ENCODE assay signal across 20 cellular contexts in genomic region chr9:36268007-36268427, GRCh38. TPM values are rescaled to one million over a fixed set of nuclear protein-coding genes. Genes with fewer than 3 reads are reported as not detected.
DNase-seq lines count a peak whose midpoint lies in the region; ATAC-seq, FAIRE-seq and TF ChIP-seq lines count a peak whose summit lies in the region.
"Had no signal": no experiment of that assay in that cellular context is flagged by ENCODE, and none has a peak within 500 bp of the region (broad histone marks: within the 10 kb centered on the region; RNA-seq: fewer than 3 reads in every experiment).

No MANE protein-coding gene starts in this region.

- no peak overlapping the region for H3K9ac ChIP-seq in smooth muscle cell (ENCODE audit: low read depth)

- no peak overlapping the region for H3K4me2 ChIP-seq in smooth muscle cell

- 74% methylated on average over 3 of the region's 3 CpGs for WGBS in smooth muscle cell (ENCODE audit: low lambda C conversion rate)

- H3F3A ChIP-seq in smooth muscle cell (ENCODE audit: low read depth): no peaks in the 10 kb centered on the region

- H3K79me2 ChIP-seq in smooth muscle cell (ENCODE audit: low read depth): no peaks in the 10 kb centered on the region

- ATAC-seq in omental fat pad (ENCODE audit: low FRiP score) (peak; percentile 37), HG03095 (IDR thresholded peaks at IDR 0.05; ENCODE audit: unreplicated experiment) (no peak)
- ATAC-seq: HCT116, Right ventricle myocardium inferior had no signal

- FAIRE-seq in RCC 7860 (lab: Jason Lieb, UNC): peak; percentile 35

- H3K9me3 ChIP-seq in smooth muscle cell (replicated peaks; ENCODE audit: low read depth): no peaks in the 10 kb centered on the region
- H3K9me3 ChIP-seq: ovary, spleen had no signal

- no peaks in the 10 kb centered on the region for H3K27me3 ChIP-seq in smooth muscle cell (ENCODE audit: low read depth)
- H3K27me3 ChIP-seq: ovary, spleen had no signal

- H2AFZ ChIP-seq in smooth muscle cell (ENCODE audit: low read depth): no peak overlapping the region

- peak; percentile 44 for DNase-seq in GM03348 (ENCODE audit: low spot score)
- DNase-seq in RCC 7860 (ENCODE audit: low spot score): peak; percentile 35
- DNase-seq in epithelial cell of proximal tubule (ENCODE audit: low read depth): peak; percentile 66
- no peak for DNase-seq in omental fat pad (ENCODE audit: low spot score)
- no peak for DNase-seq in superior temporal gyrus (ENCODE audit: extremely low spot score)
- DNase-seq in UCSD-AML1 (lab: John Stamatoyannopoulos, UW; ENCODE audit: unreplicated experiment): no peak
- DNase-seq in smooth muscle cell (lab: John Stamatoyannopoulos, UW; ENCODE audit: unreplicated experiment): no peak
- DNase-seq: activated CD4-positive, alpha-beta T cell treated with anti-CD3 and anti-CD28 coated beads for 1 hour; activated naive CD4-positive, alpha-beta T cell treated with anti-CD3 and anti-CD28 coated beads for 36 hours; DMS79 treated with DMSO at 0.1 percent for 48 hours; effector memory CD4-positive, alpha-beta T cell; head of caudate nucleus; islet precursor cell; NCI-H2029 treated with DMSO at 0.1 percent for 48 hours; NCI-H748 treated with DMSO at 0.1 percent for 48 hours; ovary; spleen had no signal

- H4K20me1 ChIP-seq in smooth muscle cell (ENCODE audit: low read depth): no peaks in the 10 kb centered on the region

- H3K4me3 ChIP-seq in epithelial cell of proximal tubule (ENCODE audit: low read depth, low read length) (no peak overlapping the region), smooth muscle cell (no peak overlapping the region)
- H3K4me3 ChIP-seq: ovary, spleen had no signal

- TF ChIP-seq CTCF in epithelial cell of proximal tubule (conservative IDR thresholded peaks at IDR 0.05; ENCODE audit: low read depth, low read length): no peak
- TF ChIP-seq CTCF in omental fat pad (IDR thresholded peaks at IDR 0.05): no peak
- no peak for TF ChIP-seq CTCF in smooth muscle cell (IDR thresholded peaks at IDR 0.05; ENCODE audit: borderline replicate concordance, insufficient read depth, poor library complexity, severe bottlenecking)

- H3K36me3 ChIP-seq in smooth muscle cell (ENCODE audit: low read depth): no peaks in the 10 kb centered on the region
- H3K36me3 ChIP-seq: ovary had no signal

- H3K27ac ChIP-seq in smooth muscle cell (ENCODE audit: low read depth): no peak overlapping the region
- H3K27ac ChIP-seq: ovary, spleen had no signal

- no peaks in the 10 kb centered on the region for H3K4me1 ChIP-seq in smooth muscle cell (ENCODE audit: low read depth)
- H3K4me1 ChIP-seq: spleen had no signal

RNA-seq across cellular contexts. Expression of gene GNE, which starts 9.8 kb away (rescaled TPM):
- total RNA-seq in epithelial cell of proximal tubule (23.4 and 23.9 TPM in 2 replicates), omental fat pad (10 to 100 TPM; 28.5 to 42.1 (median 35.4) TPM), smooth muscle cell (20.8 and 28.0 TPM in 2 replicates)
- 7.0 and 7.8 TPM in 2 replicates for polyA plus RNA-seq in smooth muscle cell

Comparison
In these comparisons a context has a peak if more than half of its experiments do, and no peak if none do; other contexts are left out.
1. DNase-seq: peak in GM03348 (single experiment), RCC 7860 (single experiment) and epithelial cell of proximal tubule (single experiment); none in omental fat pad (single experiment), superior temporal gyrus (single experiment), UCSD-AML1 (single experiment) and smooth muscle cell (single experiment).